In genomic region chr2:151207100-151207499, GRCh38 we compare ENCODE assay signal across 6 cellular contexts.
"Had no signal": no experiment of that assay in that cellular context is flagged by ENCODE, and none has a peak within 500 bp of the region (broad histone marks: within the 10 kb centered on the region; RNA-seq: fewer than 3 reads in every experiment).

No MANE protein-coding gene starts in this region.

- H3K4me1 Mint-ChIP-seq: IgD-negative memory B cell had no signal

- H3K4me3 Mint-ChIP-seq: IgD-negative memory B cell had no signal

- ATAC-seq: HepG2, K562 had no signal

- H3K9me3 Mint-ChIP-seq: IgD-negative memory B cell had no signal

- DNase-seq: IMR-90, KBM-7 had no signal

- H3K4me3 ChIP-seq: K562 had no signal

- H3K27ac ChIP-seq: HL-60 had no signal

- FAIRE-seq: HepG2, K562 had no signal

- H3K27ac Mint-ChIP-seq: IgD-negative memory B cell had no signal
